ENCODE assay signal across 9 cellular contexts in genomic region chr14:61438497-61438859, GRCh38.
DNase-seq lines count a peak whose midpoint lies in the region; ATAC-seq, FAIRE-seq and TF ChIP-seq lines count a peak whose summit lies in the region.
"Had no signal": no experiment of that assay in that cellular context is flagged by ENCODE, and none has a peak within 500 bp of the region (broad histone marks: within the 10 kb centered on the region; RNA-seq: fewer than 3 reads in every experiment).

No MANE protein-coding gene starts in this region.

- H3K4me1 ChIP-seq in gastrocnemius medialis, result peaks cover 23 to 33% of the 10 kb centered on the region in 2 donors

- peak overlapping the region; percentile 84 for H3K27ac Mint-ChIP-seq in dendritic cell treated with granulocyte-macrophage colony-stimulating factor and Interleukin-4, amounts not matched to agents 40 ng/mL and 50 ng/mL, for 4 days

- intact Hi-C loops in dendritic cell treated with granulocyte-macrophage colony-stimulating factor and Interleukin-4, amounts not matched to agents 40 ng/mL and 50 ng/mL, for 4 days (cut with micrococcal nuclease), result no loop called here
- intact Hi-C loops in gastrocnemius medialis (cut with DNase I; ENCODE audit: low total_unique reads), result no loop called here

- H3K9me3 Mint-ChIP-seq in dendritic cell treated with granulocyte-macrophage colony-stimulating factor and Interleukin-4, amounts not matched to agents 40 ng/mL and 50 ng/mL, for 4 days, result no peaks in the 10 kb centered on the region

- H3K27me3 Mint-ChIP-seq in dendritic cell treated with granulocyte-macrophage colony-stimulating factor and Interleukin-4, amounts not matched to agents 40 ng/mL and 50 ng/mL, for 4 days, result no peaks in the 10 kb centered on the region

- H3K27ac ChIP-seq in gastrocnemius medialis, result peak overlapping the region; percentile 38 to 67 (median 51)
- H3K27ac ChIP-seq: SJSA1 had no signal

- no peak overlapping the region for H3K4me3 Mint-ChIP-seq in dendritic cell treated with granulocyte-macrophage colony-stimulating factor and Interleukin-4, amounts not matched to agents 40 ng/mL and 50 ng/mL, for 4 days

- no peaks in the 10 kb centered on the region for H3K27me3 ChIP-seq in gastrocnemius medialis

- H3K4me3 ChIP-seq in gastrocnemius medialis, result no peak overlapping the region
- H3K4me3 ChIP-seq: SJSA1 had no signal

- no peaks in the 10 kb centered on the region for H3K9me3 ChIP-seq in gastrocnemius medialis
- H3K9me3 ChIP-seq: SJSA1 had no signal

- no peak for TF ChIP-seq CTCF in gastrocnemius medialis (IDR thresholded peaks at IDR 0.05 in 4 of 5, conservative IDR thresholded peaks at IDR 0.05 in 1 of 5)

- FAIRE-seq in H54 (lab: Jason Lieb, UNC), result no peak

- peaks cover 48% of the 10 kb centered on the region for H3K4me1 Mint-ChIP-seq in dendritic cell treated with granulocyte-macrophage colony-stimulating factor and Interleukin-4, amounts not matched to agents 40 ng/mL and 50 ng/mL, for 4 days (ENCODE audit: low read depth)

- ATAC-seq in GM18868 (IDR thresholded peaks at IDR 0.05; ENCODE audit: unreplicated experiment), result peak; percentile 60
- ATAC-seq in HG03432 (IDR thresholded peaks at IDR 0.05; ENCODE audit: unreplicated experiment), result peak; percentile 57
- peak; percentile 56 to 78 for ATAC-seq in gastrocnemius medialis

- in situ Hi-C loops in gastrocnemius medialis (cut with MboI; ENCODE audit: low sequenced_read_pairs in 4 of 4), result no loop called here

- TF ChIP-seq POLR2A in gastrocnemius medialis (IDR thresholded peaks at IDR 0.05) (no peak), H54 (IDR thresholded peaks at IDR 0.05; ENCODE audit: low read depth, low read length) (no peak)

- DNase-seq in gastrocnemius medialis (no peak), DMS53 treated with DMSO at 0.1 percent for 48 hours (lab: John Stamatoyannopoulos, UW; ENCODE audit: unreplicated experiment) (no peak), HuH-7.5 (ENCODE audit: low spot score) (no peak), H54 (ENCODE audit: insufficient read length, low spot score) (no peak), NCI-H187 treated with DMSO at 0.1 percent for 48 hours (lab: John Stamatoyannopoulos, UW) (no peak)

- no peaks in the 10 kb centered on the region for H3K36me3 Mint-ChIP-seq in dendritic cell treated with granulocyte-macrophage colony-stimulating factor and Interleukin-4, amounts not matched to agents 40 ng/mL and 50 ng/mL, for 4 days (ENCODE audit: low read depth)

- no peaks in the 10 kb centered on the region for H3K36me3 ChIP-seq in gastrocnemius medialis
- H3K36me3 ChIP-seq: SJSA1 had no signal
